Comparison of ENCODE assay signal across 20 cellular contexts in genomic region chr1:183794084-183794483, GRCh38. TPM values are rescaled to one million over a fixed set of nuclear protein-coding genes. Genes with fewer than 3 reads are reported as not detected.
A peak's percentile ranks its signal among the peaks of the same experiment; 100 is the strongest.
DNase-seq lines count a peak whose midpoint lies in the region; ATAC-seq, FAIRE-seq and TF ChIP-seq lines count a peak whose summit lies in the region.
"Had no signal": no experiment of that assay in that cellular context is flagged by ENCODE, and none has a peak within 500 bp of the region (broad histone marks: within the 10 kb centered on the region; RNA-seq: fewer than 3 reads in every experiment).

No MANE protein-coding gene starts in this region.

- no peak overlapping the region for H3K4me3 ChIP-seq in liver (ENCODE audit: low read depth in 1 of 3, low read length in 3 of 3)
- H3K4me3 ChIP-seq in small intestine (ENCODE audit: low read depth in 1 of 2, low read length in 2 of 2) = no peak overlapping the region
- H3K4me3 ChIP-seq in heart left ventricle = no peak overlapping the region
- no peak overlapping the region for H3K4me3 ChIP-seq in esophagus squamous epithelium
- H3K4me3 ChIP-seq: BLaER1 had no signal

- DNase-seq in left lobe of liver (ENCODE audit: low spot score) (no peak), small intestine (peak; percentile 22), heart left ventricle (no peak), esophagus squamous epithelium (lab: John Stamatoyannopoulos, UW) (no peak), CD14-positive monocyte (ENCODE audit: low spot score) (no peak)
- DNase-seq: 8988T; ACHN; BE2C; C1 segment of cervical spinal cord; Calu3; CD4-positive, alpha-beta T cell; CD8-positive, alpha-beta T cell; DMS79 treated with DMSO at 0.1 percent for 48 hours; GF-D8 had no signal

- TF ChIP-seq CTCF in liver (IDR thresholded peaks at IDR 0.05; ENCODE audit: low read depth, low read length, missing input control) = no peak
- no peak for TF ChIP-seq CTCF in heart left ventricle (IDR thresholded peaks at IDR 0.05)
- no peak for TF ChIP-seq CTCF in esophagus squamous epithelium (IDR thresholded peaks at IDR 0.05)
- no peak for TF ChIP-seq CTCF in CD14-positive monocyte (IDR thresholded peaks at IDR 0.05)

- no peaks in the 10 kb centered on the region for H3K9me3 ChIP-seq in liver (ENCODE audit: control insufficient read depth in 4 of 4, low read length in 3 of 4)
- no peaks in the 10 kb centered on the region for H3K9me3 ChIP-seq in small intestine (ENCODE audit: control insufficient read depth, low read depth)
- H3K9me3 ChIP-seq in heart left ventricle = peaks cover 0 to 6% (median 0%) of the 10 kb centered on the region in 12 donors
- no peaks in the 10 kb centered on the region for H3K9me3 ChIP-seq in esophagus squamous epithelium
- H3K9me3 ChIP-seq: BE2C had no signal

- no peaks in the 10 kb centered on the region for H3K27me3 ChIP-seq in liver (ENCODE audit: control insufficient read depth in 4 of 4, insufficient read depth in 4 of 4, low read length in 3 of 4)
- H3K27me3 ChIP-seq in small intestine (ENCODE audit: control insufficient read depth in 2 of 2, insufficient read depth in 2 of 2, low read length in 2 of 2) = no peaks in the 10 kb centered on the region
- H3K27me3 ChIP-seq in heart left ventricle = no peaks in the 10 kb centered on the region
- H3K27me3 ChIP-seq in esophagus squamous epithelium = no peaks in the 10 kb centered on the region
- H3K27me3 ChIP-seq: BE2C, BLaER1 had no signal

- no peak for FAIRE-seq in small intestine (lab: Jason Lieb, UNC)
- FAIRE-seq: A204.1, D721Med, G401.6, GM12891 had no signal

- no peak overlapping the region for H3K4me3 Mint-ChIP-seq in CD14-positive monocyte
- H3K4me3 Mint-ChIP-seq: CD4-positive, alpha-beta T cell; CD8-positive, alpha-beta T cell had no signal

- no peak overlapping the region for H3K27ac Mint-ChIP-seq in CD14-positive monocyte
- H3K27ac Mint-ChIP-seq: CD4-positive, alpha-beta T cell; CD8-positive, alpha-beta T cell had no signal

- peaks cover 5% of the 10 kb centered on the region for H3K4me1 Mint-ChIP-seq in CD14-positive monocyte

- intact Hi-C loops in heart left ventricle (cut with DNase I) = no loop called here
- intact Hi-C loops in esophagus squamous epithelium (cut with DNase I) = no loop called here
- intact Hi-C loops in CD14-positive monocyte (cut with micrococcal nuclease) = no loop called here

- H3K4me1 ChIP-seq in liver (ENCODE audit: control insufficient read depth in 4 of 4, insufficient read depth in 4 of 4, low read length in 3 of 4) (no peaks in the 10 kb centered on the region), small intestine (ENCODE audit: control insufficient read depth in 2 of 2, insufficient read depth in 1 of 2, low read depth in 1 of 2, low read length in 1 of 2) (peaks cover 2 to 4% of the 10 kb centered on the region in 2 donors), heart left ventricle (peaks cover 0 to 24% (median 3%) of the 10 kb centered on the region in 12 donors), esophagus squamous epithelium (no peaks in the 10 kb centered on the region)
- H3K4me1 ChIP-seq: BE2C had no signal

- H3K27ac ChIP-seq in liver (ENCODE audit: low read depth in 1 of 2, low read length in 2 of 2) = no peak overlapping the region
- no peak overlapping the region for H3K27ac ChIP-seq in small intestine (ENCODE audit: low read depth in 1 of 2, low read length in 1 of 2)
- H3K27ac ChIP-seq in heart left ventricle = no peak overlapping the region
- H3K27ac ChIP-seq in esophagus squamous epithelium = no peak overlapping the region
- H3K27ac ChIP-seq: BLaER1 had no signal

- TF ChIP-seq RAD21 in liver (IDR thresholded peaks at IDR 0.05) = no peak

- H3K36me3 ChIP-seq in liver (ENCODE audit: control insufficient read depth in 4 of 4, insufficient read depth in 3 of 4, low read depth in 1 of 4, low read length in 3 of 4) (no peaks in the 10 kb centered on the region), small intestine (ENCODE audit: control insufficient read depth in 2 of 2, insufficient read depth in 2 of 2, low read length in 2 of 2) (no peaks in the 10 kb centered on the region), heart left ventricle (no peaks in the 10 kb centered on the region), esophagus squamous epithelium (no peaks in the 10 kb centered on the region)
- H3K36me3 ChIP-seq: BE2C, BLaER1 had no signal

- 67% methylated on average over 1 of the region's 1 CpG for WGBS in liver
- WGBS in small intestine, 3 donors = 35 to 52% (median 43%) methylated on average over 1 of the region's 1 CpG
- WGBS in heart left ventricle, 4 donors = 70 to 88% (median 81%) methylated on average over 1 of the region's 1 CpG
- WGBS in esophagus squamous epithelium, 2 donors = 58 to 78% methylated on average over 1 of the region's 1 CpG

- no peak overlapping the region for H3K9ac ChIP-seq in liver (ENCODE audit: low read depth in 1 of 2, low read length in 2 of 2)
- H3K9ac ChIP-seq: BLaER1 had no signal

- ATAC-seq in left lobe of liver = peak; percentile 40
- ATAC-seq in heart left ventricle = no peak
- ATAC-seq: CD8-positive, alpha-beta T cell had no signal

- H3K27me3 Mint-ChIP-seq in CD14-positive monocyte (ENCODE audit: low read depth in 3 of 3) = peaks cover 0 to 11% (median 1%) of the 10 kb centered on the region in 3 donors
- H3K27me3 Mint-ChIP-seq: CD4-positive, alpha-beta T cell had no signal

- TF ChIP-seq POLR2A in heart left ventricle (IDR thresholded peaks at IDR 0.05) (no peak), esophagus squamous epithelium (IDR thresholded peaks at IDR 0.05) (no peak)

- peaks cover 0 to 3% (median 0%) of the 10 kb centered on the region in 7 donors for H3K9me3 Mint-ChIP-seq in CD14-positive monocyte
- H3K9me3 Mint-ChIP-seq: CD8-positive, alpha-beta T cell had no signal

- H3K36me3 Mint-ChIP-seq in CD14-positive monocyte = no peaks in the 10 kb centered on the region
- H3K36me3 Mint-ChIP-seq: CD8-positive, alpha-beta T cell had no signal

TF ChIP-seq in liver, 16 proteins besides CTCF, POLR2A, EP300 and RAD21:
- TF ChIP-seq HNF4A (conservative IDR thresholded peaks at IDR 0.05) (peak; percentile 42 to 46), REST (IDR thresholded peaks at IDR 0.05) (no peak), GABPA (IDR thresholded peaks at IDR 0.05 in 1 of 2, conservative IDR thresholded peaks at IDR 0.05 in 1 of 2) (no peak)

RNA-seq across cellular contexts. Expression of gene RGL1, which starts 10.8 kb away (rescaled TPM):
- 5.9 TPM for total RNA-seq in left lobe of liver
- total RNA-seq in liver = 10 to 100 TPM; 12.3 to 15.3 TPM
- 1 to 10 TPM; 3.9 to 5.6 TPM for polyA plus RNA-seq in liver
- 1 to 10 TPM; 4.2 to 8.4 (median 7.6) TPM for polyA plus RNA-seq in small intestine
- total RNA-seq in heart left ventricle = 10 to 100 TPM; 11.7 to 50.6 (median 15.9) TPM
- polyA plus RNA-seq in heart left ventricle = 1 to 10 TPM; 5.6 to 7.9 TPM
- total RNA-seq in esophagus squamous epithelium = 10 to 100 TPM in 1 of 4 donors, 1 to 10 TPM in 3; 2.3 to 16.0 (median 5.7) TPM
- polyA plus RNA-seq in CD14-positive monocyte = 1 to 10 TPM; 1.2 to 3.3 TPM
